36 cellular contexts compared by ENCODE assay signal in genomic region chr1:23460519-23460918, GRCh38. TPM values are rescaled to one million over a fixed set of nuclear protein-coding genes. Genes with fewer than 3 reads are reported as not detected.
"Had no signal": no experiment of that assay in that cellular context is flagged by ENCODE, and none has a peak within 500 bp of the region (broad histone marks: within the 10 kb centered on the region; RNA-seq: fewer than 3 reads in every experiment).

No MANE protein-coding gene starts in this region.

- H3K27ac Mint-ChIP-seq: activated CD4-positive, alpha-beta T cell treated with anti-CD3 and anti-CD28 coated beads, Interleukin-2, amount 10 ng/mL, durations not matched to agents 24 days and 14 days; activated CD8-positive, alpha-beta T cell treated with anti-CD3 and anti-CD28 coated beads for 36 hours; activated naive CD4-positive, alpha-beta T cell treated with anti-CD3 and anti-CD28 coated beads, Interleukin-2, amount 50 U/mL, for 24 hours; activated naive CD8-positive, alpha-beta T cell treated with anti-CD3 and anti-CD28 coated beads, Interleukin-2, amount 10 ng/mL, durations not matched to agents 7 days and 5 days; activated T-helper 2 cell treated with anti-CD3 and anti-CD28 coated beads, Interferon-gamma antibody, Interleukin-2, Interleukin-4, amounts not matched to agents 10 μg/mL and 5 μg/mL and 100 μg/mL, durations not matched to agents 14 hours and 24 hours and 36 hours; T-helper 1 cell treated with Interleukin-12 subunit alpha and Interleukin-12 subunit beta and Interleukin-4 antibody, amounts not matched to agents 30 μg/mL and 1 μg/mL, for 36 hours; T-helper 2 cell treated with Interferon-gamma antibody and Interleukin-4, amounts not matched to agents 5 μg/mL and 100 μg/mL, for 36 hours had no signal

- H3K27me3 ChIP-seq: ascending aorta, SJCRH30 had no signal

- H3K4me3 ChIP-seq: ascending aorta, PC-9, SJCRH30, SK-N-MC had no signal

- H3K4me1 ChIP-seq: ascending aorta, SJCRH30 had no signal

- H3K36me3 ChIP-seq: SJCRH30 had no signal

- DNase-seq: activated CD4-positive, alpha-beta T cell treated with anti-CD3 and anti-CD28 coated beads, Interleukin-2, amount 10 ng/mL, durations not matched to agents 24 days and 14 days; activated CD4-positive, alpha-beta T cell treated with anti-CD3 and anti-CD28 coated beads, Interleukin-2, amount 50 U/mL, for 4 hours; activated CD8-positive, alpha-beta T cell treated with anti-CD3 and anti-CD28 coated beads for 36 hours; activated gamma-delta T cell; activated naive CD4-positive, alpha-beta T cell treated with Interleukin-2 at 50 U/mL for 16 hours; activated naive CD8-positive, alpha-beta T cell treated with anti-CD3 and anti-CD28 coated beads, Interleukin-2, amount 10 ng/mL, durations not matched to agents 7 days and 5 days; activated T-cell treated with anti-CD3 and anti-CD28 coated beads, Interleukin-2, amount 50 U/mL, for 1 hour; amygdala; caudate nucleus; cerebellar nuclear complex; Kasumi-1; KG1; MM.1S; MV-4-11; NCI-H1092; NCI-H1436 treated with DMSO at 0.1 percent for 48 hours; NCI-H187; NCI-H2029 treated with DMSO at 0.1 percent for 48 hours; NCI-H2107; NCI-H2171; NCI-H510A; NCI-H526; NCI-H748 treated with DMSO at 0.1 percent for 48 hours; NK-92 treated with Interleukin-12 subunit alpha and Interleukin-12 subunit beta, amount 100 ng/mL, for 24 hours; PC-9; Right ventricle myocardium superior; SJCRH30 had no signal

- H3K9me3 Mint-ChIP-seq: activated CD4-positive, alpha-beta T cell treated with anti-CD3 and anti-CD28 coated beads, Interleukin-2, amount 10 ng/mL, durations not matched to agents 24 days and 14 days; activated CD8-positive, alpha-beta T cell treated with anti-CD3 and anti-CD28 coated beads for 36 hours; activated naive CD4-positive, alpha-beta T cell treated with anti-CD3 and anti-CD28 coated beads, Interleukin-2, amount 50 U/mL, for 24 hours; activated naive CD8-positive, alpha-beta T cell treated with anti-CD3 and anti-CD28 coated beads, Interleukin-2, amount 10 ng/mL, durations not matched to agents 7 days and 5 days; activated T-helper 2 cell treated with anti-CD3 and anti-CD28 coated beads, Interferon-gamma antibody, Interleukin-2, Interleukin-4, amounts not matched to agents 10 μg/mL and 5 μg/mL and 100 μg/mL, durations not matched to agents 14 hours and 24 hours and 36 hours; T-helper 1 cell treated with Interleukin-12 subunit alpha and Interleukin-12 subunit beta and Interleukin-4 antibody, amounts not matched to agents 30 μg/mL and 1 μg/mL, for 36 hours; T-helper 2 cell treated with Interferon-gamma antibody and Interleukin-4, amounts not matched to agents 5 μg/mL and 100 μg/mL, for 36 hours had no signal

- ATAC-seq: activated CD8-positive, alpha-beta T cell treated with anti-CD3 and anti-CD28 coated beads for 36 hours had no signal

- H3K4me2 ChIP-seq: PC-9 had no signal

- H3K36me3 Mint-ChIP-seq: activated naive CD4-positive, alpha-beta T cell treated with anti-CD3 and anti-CD28 coated beads, Interleukin-2, amount 50 U/mL, for 24 hours; activated naive CD8-positive, alpha-beta T cell treated with anti-CD3 and anti-CD28 coated beads, Interleukin-2, amount 10 ng/mL, durations not matched to agents 7 days and 5 days had no signal

- FAIRE-seq: RCC 7860, TTC549 had no signal

- H3K4me3 Mint-ChIP-seq: activated CD4-positive, alpha-beta T cell treated with anti-CD3 and anti-CD28 coated beads, Interleukin-2, amount 10 ng/mL, durations not matched to agents 24 days and 14 days; activated CD8-positive, alpha-beta T cell treated with anti-CD3 and anti-CD28 coated beads for 36 hours; activated naive CD4-positive, alpha-beta T cell treated with anti-CD3 and anti-CD28 coated beads, Interleukin-2, amount 50 U/mL, for 24 hours; activated naive CD8-positive, alpha-beta T cell treated with anti-CD3 and anti-CD28 coated beads, Interleukin-2, amount 10 ng/mL, durations not matched to agents 7 days and 5 days; T-helper 1 cell treated with Interleukin-12 subunit alpha and Interleukin-12 subunit beta and Interleukin-4 antibody, amounts not matched to agents 30 μg/mL and 1 μg/mL, for 36 hours; T-helper 2 cell treated with Interferon-gamma antibody and Interleukin-4, amounts not matched to agents 5 μg/mL and 100 μg/mL, for 36 hours had no signal

- H3K27ac ChIP-seq: ascending aorta, PC-9, RWPE1, SJCRH30, SK-N-MC had no signal

- H2AFZ ChIP-seq: PC-9 had no signal

- H3K9me3 ChIP-seq: ascending aorta, SJCRH30 had no signal

- H3K27me3 Mint-ChIP-seq: activated CD8-positive, alpha-beta T cell treated with anti-CD3 and anti-CD28 coated beads for 36 hours; activated naive CD4-positive, alpha-beta T cell treated with anti-CD3 and anti-CD28 coated beads, Interleukin-2, amount 50 U/mL, for 24 hours had no signal

RNA-seq across cellular contexts. Expression of gene ASAP3, which starts 23.5 kb away (rescaled TPM):
- total RNA-seq: activated T-helper 2 cell treated with anti-CD3 and anti-CD28 coated beads, Interferon-gamma antibody, Interleukin-2, Interleukin-4, amounts not matched to agents 10 μg/mL and 5 μg/mL and 100 μg/mL, durations not matched to agents 14 hours and 24 hours and 36 hours had no signal

RNA-seq across cellular contexts. Expression of gene TCEA3, which starts 36.0 kb away (rescaled TPM):
- total RNA-seq: SJCRH30 had no signal
